Comparison of ENCODE assay signal across 8 cellular contexts in the genomic region with DNA sequence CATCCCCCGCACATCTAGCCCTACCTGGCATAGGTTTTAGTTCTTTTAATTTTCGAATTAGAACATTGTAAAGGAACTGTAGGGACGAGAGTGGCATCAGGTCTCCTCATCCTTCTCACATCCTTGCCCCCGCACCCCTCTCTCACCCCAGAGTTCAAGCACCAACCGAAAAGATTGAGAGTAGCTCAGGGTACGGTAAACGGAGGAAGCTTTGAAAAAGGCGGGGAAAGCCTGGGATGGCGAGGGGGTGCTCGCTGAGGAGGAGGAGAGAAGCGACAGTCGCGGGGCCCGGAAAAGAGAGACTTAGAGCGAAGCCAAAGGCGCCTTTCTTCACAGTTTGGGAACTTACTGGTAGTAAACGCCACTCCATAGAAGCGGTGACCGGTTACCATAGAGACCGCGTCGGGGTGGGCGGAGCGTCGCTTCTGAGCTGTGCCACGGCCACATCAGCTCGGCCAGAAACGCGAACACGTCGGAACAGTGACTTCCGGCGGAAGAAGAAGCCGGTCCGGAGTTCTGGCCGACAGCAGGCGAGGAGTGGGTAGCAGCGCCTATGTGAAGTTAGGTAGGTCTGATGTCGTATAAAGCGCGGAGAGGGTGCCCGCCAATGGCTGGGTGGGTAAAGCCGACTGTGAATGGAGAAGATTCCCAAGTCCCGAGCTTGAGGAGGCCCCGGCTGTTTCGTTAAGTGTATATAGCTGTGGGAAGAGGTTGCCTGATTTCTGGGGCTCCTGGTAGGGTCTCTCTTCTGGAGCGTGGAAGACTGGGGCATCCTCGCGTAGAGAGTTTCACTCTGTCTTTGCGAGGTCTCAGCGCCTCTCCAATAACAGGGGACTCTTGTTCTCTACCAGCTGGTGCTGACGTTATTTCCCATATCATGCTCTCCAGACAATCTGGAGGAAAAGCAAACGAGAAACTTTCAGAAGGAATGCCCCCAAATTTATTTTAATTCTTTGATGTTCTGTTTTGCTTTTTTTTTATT. TPM values are rescaled to one million over a fixed set of nuclear protein-coding genes. Genes with fewer than 3 reads are reported as not detected.
DNase-seq lines count a peak whose midpoint lies in the region; ATAC-seq, FAIRE-seq and TF ChIP-seq lines count a peak whose summit lies in the region.

A gene with protein sequence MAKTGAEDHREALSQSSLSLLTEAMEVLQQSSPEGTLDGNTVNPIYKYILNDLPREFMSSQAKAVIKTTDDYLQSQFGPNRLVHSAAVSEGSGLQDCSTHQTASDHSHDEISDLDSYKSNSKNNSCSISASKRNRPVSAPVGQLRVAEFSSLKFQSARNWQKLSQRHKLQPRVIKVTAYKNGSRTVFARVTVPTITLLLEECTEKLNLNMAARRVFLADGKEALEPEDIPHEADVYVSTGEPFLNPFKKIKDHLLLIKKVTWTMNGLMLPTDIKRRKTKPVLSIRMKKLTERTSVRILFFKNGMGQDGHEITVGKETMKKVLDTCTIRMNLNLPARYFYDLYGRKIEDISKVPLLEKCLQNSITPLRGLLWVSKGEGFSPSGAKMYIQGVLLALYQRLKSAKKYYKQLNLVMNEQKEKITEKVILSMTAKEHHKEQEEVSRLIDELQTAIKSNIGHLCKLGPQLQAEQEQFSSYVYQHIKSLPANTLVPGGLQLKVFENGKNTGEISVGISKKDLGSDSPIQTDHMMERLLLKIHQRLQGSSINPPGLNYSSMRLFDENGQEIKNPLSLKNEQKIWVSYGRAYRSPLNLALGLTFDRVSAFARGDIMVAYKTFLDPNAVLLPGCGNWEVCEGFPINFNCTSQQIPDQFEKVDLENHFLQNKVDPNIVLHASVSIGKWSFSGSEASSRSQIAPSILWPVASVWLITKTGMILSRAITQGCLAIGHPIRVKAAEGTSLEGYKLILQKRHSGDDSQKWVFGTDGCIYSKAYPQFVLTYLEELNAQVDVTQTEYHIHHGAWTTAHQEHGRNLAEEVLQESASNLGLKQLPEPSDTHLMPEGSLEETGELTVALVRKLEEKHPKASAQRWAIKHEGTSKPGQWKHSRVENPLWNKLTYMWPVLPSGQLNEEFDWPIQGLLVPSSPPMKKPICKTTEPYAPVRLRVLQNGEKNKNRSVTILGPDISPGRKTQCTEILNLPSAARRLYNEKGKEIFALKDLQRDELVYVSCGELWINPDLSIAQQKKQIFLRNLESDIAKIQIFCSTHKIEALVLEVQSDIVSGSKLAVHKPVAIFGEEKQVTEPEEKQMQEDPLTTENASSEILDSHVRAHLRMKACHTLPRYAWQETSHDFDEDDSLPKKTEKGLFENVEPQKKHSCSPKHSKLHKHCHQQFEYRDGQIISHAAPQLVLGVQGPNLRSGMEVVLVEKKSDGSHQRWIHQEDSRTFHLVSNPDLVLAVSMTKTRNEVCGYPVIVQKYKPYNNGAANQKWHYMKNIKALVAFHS (N-terminal part only) (minus strand): TSS at position 392 of the 982 bp plus-strand sequence. CDS start 41,459 bp downstream, outside the sequence.
A gene with protein sequence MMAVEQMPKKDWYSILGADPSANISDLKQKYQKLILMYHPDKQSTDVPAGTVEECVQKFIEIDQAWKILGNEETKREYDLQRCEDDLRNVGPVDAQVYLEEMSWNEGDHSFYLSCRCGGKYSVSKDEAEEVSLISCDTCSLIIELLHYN (plus strand): TSS at position 513 of the 982 bp plus-strand sequence. CDS start 889 bp downstream, outside the sequence.

- peaks cover 7% of the 10 kb centered on the region for H3K36me3 Mint-ChIP-seq in natural killer cell treated with Interleukin-12 subunit alpha and Interleukin-12 subunit beta and Interleukin-15 and Interleukin-18, amount 100 ng/mL, for 72 hours

- peak; percentile 100 for ATAC-seq in natural killer cell treated with Interleukin-12 subunit alpha and Interleukin-12 subunit beta and Interleukin-15 and Interleukin-18, amount 100 ng/mL, for 72 hours

- peaks cover 12 to 26% of the 10 kb centered on the region in 2 donors for H3K4me1 Mint-ChIP-seq in natural killer cell treated with Interleukin-12 subunit alpha and Interleukin-12 subunit beta and Interleukin-15 and Interleukin-18, amount 100 ng/mL, for 72 hours (ENCODE audit: low read depth in 2 of 2)

- CTCF ChIA-PET in RWPE1 (lab: Yijun Ruan, JAX), result interaction anchor here (0.6 to 0.9 kb wide), 3 partner anchors 12 to 321 kb away, joined by 3 to 4 read pairs (median 4); no protein-coding TSS in a partner anchor

- FAIRE-seq in H54 (lab: Jason Lieb, UNC), result peak; percentile 95

- TF ChIP-seq POLR2A in H54 (IDR thresholded peaks at IDR 0.05; ENCODE audit: low read depth, low read length), result peak; percentile 84

- POLR2A ChIA-PET in RWPE1 (lab: Yijun Ruan, JAX; ENCODE audit: low non-redundant PET), result no interaction called here

- peak within 1 kb of the TSS; percentile 75 to 94 for H3K27ac Mint-ChIP-seq in natural killer cell treated with Interleukin-12 subunit alpha and Interleukin-12 subunit beta and Interleukin-15 and Interleukin-18, amount 100 ng/mL, for 72 hours

- no peaks in the 10 kb centered on the region for H3K9me3 Mint-ChIP-seq in natural killer cell treated with Interleukin-12 subunit alpha and Interleukin-12 subunit beta and Interleukin-15 and Interleukin-18, amount 100 ng/mL, for 72 hours

- DNase-seq in ELF-1 (ENCODE audit: low read depth, low spot score), result peak; percentile 97
- peak; percentile 52 for DNase-seq in H54 (ENCODE audit: insufficient read length, low spot score)
- DNase-seq in LoVo (ENCODE audit: low spot score), result peak; percentile 95
- peak; percentile 84 for DNase-seq in RWPE1 (ENCODE audit: low spot score)
- DNase-seq in activated T-helper 9 cell treated with anti-CD3 and anti-CD28 coated beads, Interleukin-2, amount 50 U/mL, for 16 hours (ENCODE audit: low read depth), result peak; percentile 91
- DNase-seq in fibroblast of the aortic adventitia (ENCODE audit: low read depth), result peak; percentile 91
- DNase-seq in natural killer cell treated with Interleukin-12 subunit alpha and Interleukin-12 subunit beta and Interleukin-15 and Interleukin-18, amount 100 ng/mL, for 72 hours (ENCODE audit: low spot score), result peak; percentile 93
- DNase-seq in stimulated activated naive CD4-positive, alpha-beta T cell treated with Interleukin-2 at 50 U/mL for 16 hours (lab: John Stamatoyannopoulos, UW), result peak; percentile 94

- H3K4me3 ChIP-seq in fibroblast of the aortic adventitia (ENCODE audit: low read depth, low read length), result peak within 1 kb of the TSS; percentile 89

- TF ChIP-seq CTCF in RWPE1 (conservative IDR thresholded peaks at IDR 0.05; ENCODE audit: low read depth) (no peak), fibroblast of the aortic adventitia (IDR thresholded peaks at IDR 0.05; ENCODE audit: insufficient read depth, low read length) (no peak)

- peak within 1 kb of the TSS; percentile 92 for H3K4me3 Mint-ChIP-seq in natural killer cell treated with Interleukin-12 subunit alpha and Interleukin-12 subunit beta and Interleukin-15 and Interleukin-18, amount 100 ng/mL, for 72 hours

- peaks cover 19 to 24% of the 10 kb centered on the region in 2 donors for H3K27me3 Mint-ChIP-seq in natural killer cell treated with Interleukin-12 subunit alpha and Interleukin-12 subunit beta and Interleukin-15 and Interleukin-18, amount 100 ng/mL, for 72 hours

- peak within 1 kb of the TSS; percentile 78 for H3K27ac ChIP-seq in RWPE1

RNA-seq across cellular contexts. Expression of the first gene that starts in this region (rescaled TPM):
- 0.18 and 3.2 TPM in 2 replicates for total RNA-seq in fibroblast of the aortic adventitia (ENCODE audit: low replicate concordance)
- total RNA-seq in natural killer cell treated with Interleukin-12 subunit alpha and Interleukin-12 subunit beta and Interleukin-15 and Interleukin-18, amount 100 ng/mL, for 72 hours, result under 1 TPM in 1 of 2 donors, not detected in 1; 0.14 TPM

RNA-seq across cellular contexts. Expression of the second gene that starts in this region (rescaled TPM):
- total RNA-seq in fibroblast of the aortic adventitia (ENCODE audit: low replicate concordance), result 6.5 and 20.0 TPM in 2 replicates
- 10 to 100 TPM; 16.7 to 16.8 TPM for total RNA-seq in natural killer cell treated with Interleukin-12 subunit alpha and Interleukin-12 subunit beta and Interleukin-15 and Interleukin-18, amount 100 ng/mL, for 72 hours

Comparison
In these comparisons a context has a peak if more than half of its experiments do, and no peak if none do; other contexts are left out.
1. Peak in every context shown above with its lines: DNase-seq, ATAC-seq, H3K4me3 ChIP-seq and H3K27ac ChIP-seq.